In genomic region chrY:14340459-14341146, GRCh38 we compare ENCODE assay signal across 8 cellular contexts.
A peak's percentile ranks its signal among the peaks of the same experiment; 100 is the strongest.
DNase-seq lines count a peak whose midpoint lies in the region; ATAC-seq and TF ChIP-seq lines count a peak whose summit lies in the region.

No MANE protein-coding gene starts in this region.

- peaks cover 70% of the 10 kb centered on the region for H3K4me1 Mint-ChIP-seq in activated CD4-positive, alpha-beta T cell treated with anti-CD3 and anti-CD28 coated beads for 36 hours
- H3K4me1 Mint-ChIP-seq in activated naive CD8-positive, alpha-beta T cell (ENCODE audit: low read depth) = peaks cover 64% of the 10 kb centered on the region
- H3K4me1 Mint-ChIP-seq in nephron progenitor cell (no peaks in the 10 kb centered on the region), MCF 10A (ENCODE audit: insufficient read depth, unreplicated experiment) (no peaks in the 10 kb centered on the region)

- H3K27ac Mint-ChIP-seq in activated CD4-positive, alpha-beta T cell treated with anti-CD3 and anti-CD28 coated beads for 36 hours = peak overlapping the region; percentile 88
- H3K27ac Mint-ChIP-seq in activated naive CD8-positive, alpha-beta T cell = peak overlapping the region; percentile 96
- no peak overlapping the region for H3K27ac Mint-ChIP-seq in nephron progenitor cell
- no peak overlapping the region for H3K27ac Mint-ChIP-seq in MCF 10A (ENCODE audit: low read depth, unreplicated experiment)

- H3K9me3 Mint-ChIP-seq in activated CD4-positive, alpha-beta T cell treated with anti-CD3 and anti-CD28 coated beads for 36 hours (ENCODE audit: low read depth) = peaks cover 5% of the 10 kb centered on the region
- no peaks in the 10 kb centered on the region for H3K9me3 Mint-ChIP-seq in activated naive CD8-positive, alpha-beta T cell (ENCODE audit: low read depth)
- H3K9me3 Mint-ChIP-seq in nephron progenitor cell (no peaks in the 10 kb centered on the region), MCF 10A (ENCODE audit: unreplicated experiment) (no peaks in the 10 kb centered on the region)

- no TSS peak for BruUV-seq in MCF 10A (replicated peaks; lab: Mats Ljungman, UMichigan)

- H3K27me3 Mint-ChIP-seq in activated CD4-positive, alpha-beta T cell treated with anti-CD3 and anti-CD28 coated beads for 36 hours = no peaks in the 10 kb centered on the region
- H3K27me3 Mint-ChIP-seq in activated naive CD8-positive, alpha-beta T cell = no peaks in the 10 kb centered on the region
- H3K27me3 Mint-ChIP-seq in nephron progenitor cell (ENCODE audit: low read depth, poor library complexity) (no peaks in the 10 kb centered on the region), MCF 10A (ENCODE audit: insufficient read depth, unreplicated experiment) (no peaks in the 10 kb centered on the region)

- peak overlapping the region; percentile 39 for H3K4me3 Mint-ChIP-seq in activated CD4-positive, alpha-beta T cell treated with anti-CD3 and anti-CD28 coated beads for 36 hours
- H3K4me3 Mint-ChIP-seq in activated naive CD8-positive, alpha-beta T cell = peak overlapping the region; percentile 51
- no peak overlapping the region for H3K4me3 Mint-ChIP-seq in nephron progenitor cell
- no peak overlapping the region for H3K4me3 Mint-ChIP-seq in MCF 10A (ENCODE audit: unreplicated experiment)

- no peak for TF ChIP-seq CTCF in nephron progenitor cell (IDR thresholded peaks at IDR 0.05)
- no peak for TF ChIP-seq CTCF in MCF 10A (IDR thresholded peaks at IDR 0.05; ENCODE audit: unreplicated experiment)

- intact Hi-C loops in activated CD4-positive, alpha-beta T cell treated with anti-CD3 and anti-CD28 coated beads for 36 hours (cut with DNase I, micrococcal nuclease) = loop anchor here (1.0 to 10.0 kb wide), 9 partner anchors 39 to 1788 kb away; no protein-coding TSS in a partner anchor
- intact Hi-C loops in MCF 10A (cut with micrococcal nuclease) = no loop called here

- peak; percentile 68 for ATAC-seq in activated CD4-positive, alpha-beta T cell treated with anti-CD3 and anti-CD28 coated beads for 36 hours
- ATAC-seq in stimulated activated naive CD8-positive, alpha-beta T cell treated with anti-CD3 and anti-CD28 coated beads, Interleukin-15, Interleukin-2, amounts not matched to agents 100 U/mL and 50 U/mL, for 24 hours = peak; percentile 62

- DNase-seq in activated CD4-positive, alpha-beta T cell treated with anti-CD3 and anti-CD28 coated beads for 36 hours = peak; percentile 46
- no peak for DNase-seq in activated CD4-positive, alpha-beta T cell treated with anti-CD3 and anti-CD28 coated beads for 1 hour
- DNase-seq in KBM-7 (peak; percentile 50), nephron progenitor cell (no peak), MCF 10A (ENCODE audit: unreplicated experiment) (no peak)
- DNase-seq in stimulated activated naive CD8-positive, alpha-beta T cell treated with anti-CD3 and anti-CD28 coated beads, Interleukin-15, Interleukin-2, amounts not matched to agents 100 U/mL and 50 U/mL, for 24 hours = peak; percentile 30
- DNase-seq in stimulated activated naive CD4-positive, alpha-beta T cell (lab: John Stamatoyannopoulos, UW) = no peak

- in situ Hi-C loops in KBM-7 (cut with MboI; ENCODE audit: low pct_unique_long_range_greater_than_20kb, low sequenced_read_pairs) = no loop called here

- H3K36me3 Mint-ChIP-seq in activated CD4-positive, alpha-beta T cell treated with anti-CD3 and anti-CD28 coated beads for 36 hours (ENCODE audit: low read depth) = peaks cover 3% of the 10 kb centered on the region
- peaks cover 2% of the 10 kb centered on the region for H3K36me3 Mint-ChIP-seq in activated naive CD8-positive, alpha-beta T cell
- H3K36me3 Mint-ChIP-seq in nephron progenitor cell (ENCODE audit: low read depth) (no peaks in the 10 kb centered on the region), MCF 10A (ENCODE audit: insufficient read depth, unreplicated experiment) (no peaks in the 10 kb centered on the region)

- POLR2A ChIA-PET in activated CD4-positive, alpha-beta T cell treated with anti-CD3 and anti-CD28 coated beads for 36 hours (lab: Charles Lee) = no interaction called here
- POLR2A ChIA-PET in MCF 10A (lab: Yijun Ruan, JAX) = no interaction called here

- CTCF ChIA-PET in activated CD4-positive, alpha-beta T cell treated with anti-CD3 and anti-CD28 coated beads for 36 hours (lab: Charles Lee) = no interaction called here
- CTCF ChIA-PET in MCF 10A (lab: Yijun Ruan, JAX) = no interaction called here

Comparison
In these comparisons a context has a peak if more than half of its experiments do, and no peak if none do; other contexts are left out.
1. DNase-seq: peak in activated CD4-positive, alpha-beta T cell treated with anti-CD3 and anti-CD28 coated beads for 36 hours (single experiment), KBM-7 (single experiment) and stimulated activated naive CD8-positive, alpha-beta T cell treated with anti-CD3 and anti-CD28 coated beads, Interleukin-15, Interleukin-2, amounts not matched to agents 100 U/mL and 50 U/mL, for 24 hours (single experiment); none in activated CD4-positive, alpha-beta T cell treated with anti-CD3 and anti-CD28 coated beads for 1 hour (single experiment), nephron progenitor cell (single experiment), MCF 10A (single experiment) and stimulated activated naive CD4-positive, alpha-beta T cell (0 of 6).
2. H3K27ac Mint-ChIP-seq: peak in activated CD4-positive, alpha-beta T cell treated with anti-CD3 and anti-CD28 coated beads for 36 hours (single experiment) and activated naive CD8-positive, alpha-beta T cell (single experiment); none in nephron progenitor cell (single experiment) and MCF 10A (single experiment).
3. H3K4me3 Mint-ChIP-seq: peak in activated CD4-positive, alpha-beta T cell treated with anti-CD3 and anti-CD28 coated beads for 36 hours (single experiment) and activated naive CD8-positive, alpha-beta T cell (single experiment); none in nephron progenitor cell (single experiment) and MCF 10A (single experiment).